2 cellular contexts compared by ENCODE assay signal in genomic region chr17:47838636-47839035, GRCh38.
TF ChIP-seq lines count a peak whose summit lies in the region.

No MANE protein-coding gene starts in this region.

TF ChIP-seq in WTC11, 78 proteins besides CTCF, POLR2A, EP300 and RAD21:
- no peak for TF ChIP-seq ZNF263 (CRISPR knock-in tag; IDR thresholded peaks at IDR 0.05; ENCODE audit: low read depth)
- TF ChIP-seq, protein P1, sequence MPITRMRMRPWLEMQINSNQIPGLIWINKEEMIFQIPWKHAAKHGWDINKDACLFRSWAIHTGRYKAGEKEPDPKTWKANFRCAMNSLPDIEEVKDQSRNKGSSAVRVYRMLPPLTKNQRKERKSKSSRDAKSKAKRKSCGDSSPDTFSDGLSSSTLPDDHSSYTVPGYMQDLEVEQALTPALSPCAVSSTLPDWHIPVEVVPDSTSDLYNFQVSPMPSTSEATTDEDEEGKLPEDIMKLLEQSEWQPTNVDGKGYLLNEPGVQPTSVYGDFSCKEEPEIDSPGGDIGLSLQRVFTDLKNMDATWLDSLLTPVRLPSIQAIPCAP (CRISPR knock-in tag; IDR thresholded peaks at IDR 0.05): no peak
- TF ChIP-seq E2F1 (CRISPR knock-in tag; IDR thresholded peaks at IDR 0.05): no peak
- TF ChIP-seq KAT7 (CRISPR knock-in tag; IDR thresholded peaks at IDR 0.05; ENCODE audit: borderline replicate concordance): no peak
TF ChIP-seq in WTC11: peak in this region for 0.

TF ChIP-seq in H1, 55 proteins besides CTCF, POLR2A, EP300 and RAD21:
- TF ChIP-seq GTF2F1 (IDR thresholded peaks at IDR 0.05; ENCODE audit: borderline replicate concordance, low read depth, low read length) (no peak), POU5F1 (IDR thresholded peaks at IDR 0.05; ENCODE audit: low read depth, low read length) (no peak), KDM1A (IDR thresholded peaks at IDR 0.05; ENCODE audit: borderline replicate concordance, low read length) (no peak), KDM5A (IDR thresholded peaks at IDR 0.05; ENCODE audit: low read length) (no peak), RFX5 (IDR thresholded peaks at IDR 0.05; ENCODE audit: borderline replicate concordance, low read depth, low read length) (no peak)
